26 cellular contexts compared by ENCODE assay signal in genomic region chr2:168096158-168096557, GRCh38.
"Had no signal": no experiment of that assay in that cellular context is flagged by ENCODE, and none has a peak within 500 bp of the region (broad histone marks: within the 10 kb centered on the region; RNA-seq: fewer than 3 reads in every experiment).

No MANE protein-coding gene starts in this region.

- H3K4me3 Mint-ChIP-seq: IgD-negative memory B cell had no signal

- FAIRE-seq: K562, RCC 7860 had no signal

- DNase-seq: Kasumi-1, MV-4-11, NCI-H1092, NCI-H1105 treated with DMSO at 0.1 percent for 48 hours, NCI-H1417 treated with DMSO at 0.1 percent for 48 hours, NCI-H146, NCI-H1694 treated with DMSO at 0.1 percent for 48 hours, NCI-H1930, NCI-H2081, NCI-H2107, NCI-H2171, NCI-H226, NCI-H446, NCI-H510A, NCI-H524 treated with DMSO at 0.1 percent for 48 hours, NCI-H69, NCI-H774, Right ventricle myocardium superior, RPMI8226, SIG-M5 had no signal

- H3K9me3 Mint-ChIP-seq: IgD-negative memory B cell had no signal

- H3K4me1 ChIP-seq: SJSA1 had no signal

- H3K27ac Mint-ChIP-seq: IgD-negative memory B cell had no signal

- H3K27me3 Mint-ChIP-seq: IgD-negative memory B cell had no signal

- H3K9me3 ChIP-seq: SJSA1 had no signal

- H3K36me3 ChIP-seq: SJSA1 had no signal

- H3K9ac ChIP-seq: KMS-11 had no signal

- H3K4me3 ChIP-seq: K562, SJSA1, SK-N-MC had no signal

- H3K4me2 ChIP-seq: KMS-11 had no signal

- H3K27me3 ChIP-seq: SJSA1 had no signal

- H3K27ac ChIP-seq: KMS-11, SJSA1, SK-N-MC had no signal

- ATAC-seq: K562 had no signal
